Comparison of ENCODE assay signal across 8 cellular contexts in genomic region chr12:47377414-47378221, GRCh38.
DNase-seq lines count a peak whose midpoint lies in the region; ATAC-seq and TF ChIP-seq lines count a peak whose summit lies in the region.

No MANE protein-coding gene starts in this region.

- CTCF ChIA-PET in SK-N-SH (lab: Yijun Ruan, JAX) = no interaction called here

- intact Hi-C loops in psoas muscle (cut with DNase I) = no loop called here

- peak overlapping the region; percentile 28; the same call in 1 of the 2 replicates for H3K9ac ChIP-seq in SK-N-SH

- H3F3A ChIP-seq in SK-N-SH (replicated peaks; ENCODE audit: insufficient read depth) = peaks cover 7% of the 10 kb centered on the region

- H3K9me3 ChIP-seq in SK-N-SH (no peaks in the 10 kb centered on the region), psoas muscle (no peaks in the 10 kb centered on the region)

- H3K4me1 ChIP-seq in SK-N-SH (ENCODE audit: control insufficient read depth in 1 of 2, insufficient read depth in 2 of 2, low read depth in 1 of 2, low read length in 1 of 2) = 0 out of 4 replicates have a peak, but pooled peaks cover 0 to 11% of the 10 kb centered on the region in 2 experiments
- peaks cover 5% of the 10 kb centered on the region for H3K4me1 ChIP-seq in psoas muscle

- H3K36me3 ChIP-seq in SK-N-SH (replicated peaks in 1 of 2; ENCODE audit: control insufficient read depth in 1 of 2, insufficient read depth in 2 of 2, low read length in 1 of 2) (no peaks in the 10 kb centered on the region), psoas muscle (ENCODE audit: insufficient read depth in 1 of 2, low read depth in 1 of 2) (no peaks in the 10 kb centered on the region)

- H2AFZ ChIP-seq in SK-N-SH (ENCODE audit: low read depth) = peak overlapping the region; percentile 58; the same call in 1 of the 2 replicates

- H4K20me1 ChIP-seq in SK-N-SH (ENCODE audit: insufficient read depth) = no peaks in the 10 kb centered on the region

- H3K9me2 ChIP-seq in SK-N-SH = no peaks in the 10 kb centered on the region

- H3K4me3 ChIP-seq in SK-N-SH (ENCODE audit: low read depth in 2 of 2, low read length in 1 of 2) = no peak overlapping the region
- no peak overlapping the region for H3K4me3 ChIP-seq in psoas muscle

- peak overlapping the region in 1 of 2 experiments; percentile 81; a peak in 2 of 4 replicates for H3K27ac ChIP-seq in SK-N-SH (ENCODE audit: low read depth in 2 of 2, low read length in 1 of 2)
- peak overlapping the region; percentile 68 for H3K27ac ChIP-seq in psoas muscle

- TF ChIP-seq CTCF in SK-N-SH (IDR thresholded peaks at IDR 0.05) (peak; percentile 42), psoas muscle (IDR thresholded peaks at IDR 0.05) (no peak)

- POLR2A ChIA-PET in SK-N-SH (lab: Yijun Ruan, JAX) = no interaction called here

- H3K4me2 ChIP-seq in SK-N-SH = peak overlapping the region; percentile 47

- no peak for TF ChIP-seq RAD21 in SK-N-SH (IDR thresholded peaks at IDR 0.05; ENCODE audit: low read length)

- DNase-seq in EH (ENCODE audit: low read depth) (peak; percentile 100), SK-N-SH (no peak), glomerular endothelial cell (ENCODE audit: extremely low read depth, low read depth, low spot score) (peak; percentile 91), psoas muscle (peak; percentile 97 to 99), T-helper 9 cell (no peak)

- no peak for TF ChIP-seq EP300 in SK-N-SH (IDR thresholded peaks at IDR 0.05; ENCODE audit: borderline replicate concordance in 1 of 2, low read depth in 1 of 2, low read length in 1 of 2)

- ATAC-seq in psoas muscle = peak; percentile 99 to 100 (median 99)
- no peak for ATAC-seq in GM19395 (IDR thresholded peaks at IDR 0.05; ENCODE audit: unreplicated experiment)
- ATAC-seq in GM21390 (IDR thresholded peaks at IDR 0.05; ENCODE audit: unreplicated experiment) = no peak
- ATAC-seq in HG03095 (IDR thresholded peaks at IDR 0.05; ENCODE audit: unreplicated experiment) = no peak

- H3K79me2 ChIP-seq in SK-N-SH (ENCODE audit: insufficient read depth) = no peaks in the 10 kb centered on the region

- no peaks in the 10 kb centered on the region for H3K27me3 ChIP-seq in SK-N-SH (ENCODE audit: insufficient read depth)
- H3K27me3 ChIP-seq in psoas muscle (ENCODE audit: insufficient read depth in 3 of 3, low read length in 2 of 3) = no peaks in the 10 kb centered on the region

- 9% methylated on average over 12 of the region's 12 CpGs for WGBS in SK-N-SH (ENCODE audit: low lambda C conversion rate)
- WGBS in psoas muscle, 3 donors = 29 to 32% (median 32%) methylated on average over 12 of the region's 12 CpGs

TF ChIP-seq in SK-N-SH, 30 proteins besides CTCF, POLR2A, EP300 and RAD21 (continues in another document):
- TF ChIP-seq FOXM1 (IDR thresholded peaks at IDR 0.05; ENCODE audit: low read depth) (no peak), RCOR1 (IDR thresholded peaks at IDR 0.05; ENCODE audit: low read length) (no peak), REST (IDR thresholded peaks at IDR 0.05; ENCODE audit: low read depth, low read length) (no peak), ELF1 (IDR thresholded peaks at IDR 0.05) (no peak), FOXJ3 (CRISPR knock-in tag; IDR thresholded peaks at IDR 0.05) (no peak), YY1 (IDR thresholded peaks at IDR 0.05; ENCODE audit: low read depth) (no peak), TAF1 (IDR thresholded peaks at IDR 0.05; ENCODE audit: borderline replicate concordance, low read depth, low read length) (no peak), EZH2phosphoT487 (IDR thresholded peaks at IDR 0.05; ENCODE audit: borderline replicate concordance, low read depth) (no peak), RXRA (IDR thresholded peaks at IDR 0.05; ENCODE audit: borderline replicate concordance, low read depth) (peak; percentile 53; the same call in 1 of the 2 replicates), MEF2A (IDR thresholded peaks at IDR 0.05; ENCODE audit: borderline replicate concordance, low read depth) (no peak), RFX5 (IDR thresholded peaks at IDR 0.05; ENCODE audit: low read length) (no peak), SMC3 (IDR thresholded peaks at IDR 0.05; ENCODE audit: low read depth, low read length) (no peak), POLR2AphosphoS5 (IDR thresholded peaks at IDR 0.05; ENCODE audit: low read depth, low read length) (no peak), USF2 (IDR thresholded peaks at IDR 0.05; ENCODE audit: borderline replicate concordance, low read depth, low read length) (no peak), NRF1 (IDR thresholded peaks at IDR 0.05; ENCODE audit: low read depth, low read length) (no peak), MXI1 (IDR thresholded peaks at IDR 0.05; ENCODE audit: low read depth, low read length) (no peak), TCF12 (IDR thresholded peaks at IDR 0.05) (peak; percentile 49; the same call in 1 of the 2 replicates), JUND (IDR thresholded peaks at IDR 0.05) (peak; percentile 63), FOSL2 (IDR thresholded peaks at IDR 0.05; ENCODE audit: borderline replicate concordance, low read depth) (peak; percentile 73; the same call in 1 of the 2 replicates), TEAD4 (IDR thresholded peaks at IDR 0.05; ENCODE audit: borderline replicate concordance, insufficient read depth) (no peak), PBX3 (IDR thresholded peaks at IDR 0.05) (peak; percentile 88), USF1 (IDR thresholded peaks at IDR 0.05; ENCODE audit: borderline replicate concordance, low read depth) (no peak), IRF3 (IDR thresholded peaks at IDR 0.05; ENCODE audit: low read depth, low read length) (no peak), GABPA (IDR thresholded peaks at IDR 0.05; ENCODE audit: low read depth) (no peak)

Comparison
In these comparisons a context has a peak if more than half of its experiments do, and no peak if none do; other contexts are left out.
1. DNase-seq: peak in EH (single experiment), glomerular endothelial cell (single experiment) and psoas muscle (2 of 2); none in SK-N-SH (single experiment) and T-helper 9 cell (single experiment).
2. ATAC-seq: peak in psoas muscle (4 of 4); none in GM19395 (single experiment), GM21390 (single experiment) and HG03095 (single experiment).